In the genomic region with DNA sequence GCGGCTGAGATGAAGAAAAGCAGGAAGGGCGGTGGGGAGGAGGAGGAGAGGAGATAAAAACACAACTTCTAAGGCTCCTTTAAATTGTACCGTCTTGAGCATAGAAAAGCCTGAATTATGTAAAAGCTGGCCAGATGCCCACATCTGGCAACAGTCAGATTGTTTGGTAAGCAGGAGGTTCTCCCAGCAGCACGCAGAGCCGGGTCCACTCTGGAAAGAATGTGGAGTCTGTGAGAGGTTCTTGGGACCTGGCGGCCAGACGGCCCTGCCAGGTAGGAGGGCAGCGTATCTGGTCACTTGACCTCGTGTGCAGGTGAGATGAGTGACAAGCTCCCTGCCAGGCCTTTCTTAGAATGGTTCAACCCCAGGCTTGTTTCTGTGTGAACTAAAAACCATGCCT, we compare ENCODE assay signal across 18 cellular contexts.
DNase-seq lines count a peak whose midpoint lies in the region; ATAC-seq and TF ChIP-seq lines count a peak whose summit lies in the region.
"Had no signal": no experiment of that assay in that cellular context is flagged by ENCODE, and none has a peak within 500 bp of the region (broad histone marks: within the 10 kb centered on the region; RNA-seq: fewer than 3 reads in every experiment).

No MANE protein-coding gene starts in this region.

- TF ChIP-seq EP300 in gastroesophageal sphincter (IDR thresholded peaks at IDR 0.05) = no peak

- no peaks in the 10 kb centered on the region for H3K36me3 ChIP-seq in adrenal gland (replicated peaks in 1 of 2)
- H3K36me3 ChIP-seq in gastroesophageal sphincter = no peaks in the 10 kb centered on the region
- no peaks in the 10 kb centered on the region for H3K36me3 ChIP-seq in neural progenitor cell
- H3K36me3 ChIP-seq in effector memory CD4-positive, alpha-beta T cell (ENCODE audit: control insufficient read depth, insufficient read depth, low read length) = no peaks in the 10 kb centered on the region
- H3K36me3 ChIP-seq: brain microvascular endothelial cell had no signal

- no peaks in the 10 kb centered on the region for H3K36me3 Mint-ChIP-seq in neural progenitor cell
- no peaks in the 10 kb centered on the region for H3K36me3 Mint-ChIP-seq in activated naive CD4-positive, alpha-beta T cell treated with anti-CD3 and anti-CD28 coated beads, Interleukin-2, amount 10 ng/mL, durations not matched to agents 7 days and 5 days
- H3K36me3 Mint-ChIP-seq: naive B cell had no signal

- TF ChIP-seq POLR2A in adrenal gland (IDR thresholded peaks at IDR 0.05) (no peak), gastroesophageal sphincter (IDR thresholded peaks at IDR 0.05) (no peak)

- DNase-seq in AG08396 (ENCODE audit: low spot score) (peak; percentile 18), adrenal gland (peak in 5 of 7 donors; percentile 14 to 62 (median 33)), neural progenitor cell (ENCODE audit: low spot score) (no peak), T-helper 2 cell (no peak), GM13977 (ENCODE audit: low spot score) (no peak)
- no peak for DNase-seq in effector memory CD4-positive, alpha-beta T cell
- DNase-seq in activated naive CD4-positive, alpha-beta T cell treated with anti-CD3 and anti-CD28 coated beads, Interleukin-2, amount 10 ng/mL, durations not matched to agents 7 days and 5 days = no peak
- DNase-seq: brain microvascular endothelial cell; effector CD4-positive, alpha-beta T cell; glutamatergic neuron; KG1; kidney; naive B cell; NCI-H1105 treated with DMSO at 0.1 percent for 48 hours; SHP77 treated with DMSO at 0.1 percent for 48 hours; stimulated activated CD4-positive, alpha-beta T cell treated with anti-CD3 and anti-CD28 coated beads, Interleukin-2, amount 100 ng/mL, for 24 hours had no signal

- H3F3A ChIP-seq in neural progenitor cell (ENCODE audit: low read depth) = no peaks in the 10 kb centered on the region

- H3K9ac ChIP-seq in neural progenitor cell = no peak overlapping the region

- H3K4me3 ChIP-seq in adrenal gland (no peak overlapping the region), gastroesophageal sphincter (no peak overlapping the region), neural progenitor cell (no peak overlapping the region)
- no peak overlapping the region for H3K4me3 ChIP-seq in effector memory CD4-positive, alpha-beta T cell (ENCODE audit: insufficient read depth, low read depth, low read length, poor library complexity, severe bottlenecking)

- 49 to 61% (median 59%) methylated on average over 7 to 9 of the region's 9 CpGs for WGBS in adrenal gland, 4 donors
- WGBS in gastroesophageal sphincter (ENCODE audit: low coverage in 1 of 2), 2 donors = 26 to 28% methylated on average over 8 to 9 of the region's 9 CpGs

- CTCF ChIA-PET in activated naive CD4-positive, alpha-beta T cell treated with anti-CD3 and anti-CD28 coated beads, Interleukin-2, amount 10 ng/mL, durations not matched to agents 7 days and 5 days (lab: Charles Lee) = no interaction called here

- no peak overlapping the region for H3K4me3 Mint-ChIP-seq in neural progenitor cell
- no peak overlapping the region for H3K4me3 Mint-ChIP-seq in activated naive CD4-positive, alpha-beta T cell treated with anti-CD3 and anti-CD28 coated beads, Interleukin-2, amount 10 ng/mL, durations not matched to agents 7 days and 5 days
- H3K4me3 Mint-ChIP-seq: naive B cell had no signal

- in situ Hi-C loops in GM13977 (cut with MboI; ENCODE audit: low pct_unique_long_range_greater_than_20kb, low sequenced_read_pairs, unreplicated experiment) = no loop called here

- ATAC-seq in gastroesophageal sphincter = peak; percentile 54

- H3K4me1 ChIP-seq in adrenal gland (replicated peaks in 1 of 2) (no peaks in the 10 kb centered on the region), gastroesophageal sphincter (peaks cover 3 to 36% (median 12%) of the 10 kb centered on the region in 3 donors), neural progenitor cell (peaks cover 4% of the 10 kb centered on the region)
- no peaks in the 10 kb centered on the region for H3K4me1 ChIP-seq in effector memory CD4-positive, alpha-beta T cell (ENCODE audit: control insufficient read depth, insufficient read depth, low read length, poor library complexity, severe bottlenecking)

- H3K27ac ChIP-seq in adrenal gland = no peak overlapping the region
- H3K27ac ChIP-seq in gastroesophageal sphincter = no peak overlapping the region
- no peak overlapping the region for H3K27ac ChIP-seq in neural progenitor cell
- H3K27ac ChIP-seq in effector memory CD4-positive, alpha-beta T cell (ENCODE audit: insufficient read depth, low read length, poor library complexity, severe bottlenecking) = no peak overlapping the region
- H3K27ac ChIP-seq: brain microvascular endothelial cell had no signal

- H3K4me2 ChIP-seq in neural progenitor cell = no peak overlapping the region

- H2AFZ ChIP-seq in neural progenitor cell (replicated peaks) = no peak overlapping the region

- no peaks in the 10 kb centered on the region for H4K20me1 ChIP-seq in neural progenitor cell (ENCODE audit: low read depth)

- peaks cover 3% of the 10 kb centered on the region for H3K9me3 Mint-ChIP-seq in neural progenitor cell
- no peaks in the 10 kb centered on the region for H3K9me3 Mint-ChIP-seq in activated naive CD4-positive, alpha-beta T cell treated with anti-CD3 and anti-CD28 coated beads, Interleukin-2, amount 10 ng/mL, durations not matched to agents 7 days and 5 days
- H3K9me3 Mint-ChIP-seq: activated T-helper 2 cell treated with anti-CD3 and anti-CD28 coated beads, Interferon-gamma antibody, Interleukin-2, Interleukin-4, amounts not matched to agents 10 μg/mL and 5 μg/mL and 100 μg/mL, durations not matched to agents 14 hours and 24 hours and 36 hours; naive B cell had no signal

- intact Hi-C loops in adrenal gland (cut with DNase I) = no loop called here

- H3K27me3 Mint-ChIP-seq in neural progenitor cell (ENCODE audit: insufficient read depth, low read depth) = peaks cover 14% of the 10 kb centered on the region
- H3K27me3 Mint-ChIP-seq in activated naive CD4-positive, alpha-beta T cell treated with anti-CD3 and anti-CD28 coated beads, Interleukin-2, amount 10 ng/mL, durations not matched to agents 7 days and 5 days = no peaks in the 10 kb centered on the region
- H3K27me3 Mint-ChIP-seq: naive B cell had no signal

- H3K4me1 Mint-ChIP-seq in neural progenitor cell = peaks cover 22% of the 10 kb centered on the region
- H3K4me1 Mint-ChIP-seq in activated naive CD4-positive, alpha-beta T cell treated with anti-CD3 and anti-CD28 coated beads, Interleukin-2, amount 10 ng/mL, durations not matched to agents 7 days and 5 days = no peaks in the 10 kb centered on the region
- H3K4me1 Mint-ChIP-seq: naive B cell had no signal

- no peaks in the 10 kb centered on the region for H3K79me2 ChIP-seq in neural progenitor cell (ENCODE audit: low read depth)

- no peaks in the 10 kb centered on the region for H3K27me3 ChIP-seq in adrenal gland
- H3K27me3 ChIP-seq in gastroesophageal sphincter = no peaks in the 10 kb centered on the region
- H3K27me3 ChIP-seq in neural progenitor cell = no peaks in the 10 kb centered on the region
- H3K27me3 ChIP-seq in effector memory CD4-positive, alpha-beta T cell (replicated peaks; ENCODE audit: control insufficient read depth, insufficient read depth, low read length, poor library complexity, severe bottlenecking) = no peaks in the 10 kb centered on the region
- H3K27me3 ChIP-seq: brain microvascular endothelial cell had no signal

- no peak for TF ChIP-seq CTCF in adrenal gland (IDR thresholded peaks at IDR 0.05)
- TF ChIP-seq CTCF in gastroesophageal sphincter (IDR thresholded peaks at IDR 0.05) = no peak
- TF ChIP-seq CTCF in neural progenitor cell (IDR thresholded peaks at IDR 0.05) = no peak
- no peak for TF ChIP-seq CTCF in GM13977 (IDR thresholded peaks at IDR 0.05; ENCODE audit: extremely low read depth, insufficient read depth, missing control alignments)

- H3K27ac Mint-ChIP-seq in neural progenitor cell = peak overlapping the region; percentile 38
- no peak overlapping the region for H3K27ac Mint-ChIP-seq in activated naive CD4-positive, alpha-beta T cell treated with anti-CD3 and anti-CD28 coated beads, Interleukin-2, amount 10 ng/mL, durations not matched to agents 7 days and 5 days
- H3K27ac Mint-ChIP-seq: activated T-helper 2 cell treated with anti-CD3 and anti-CD28 coated beads, Interferon-gamma antibody, Interleukin-2, Interleukin-4, amounts not matched to agents 10 μg/mL and 5 μg/mL and 100 μg/mL, durations not matched to agents 14 hours and 24 hours and 36 hours had no signal

- H3K9me3 ChIP-seq in adrenal gland (replicated peaks in 1 of 3) (no peaks in the 10 kb centered on the region), gastroesophageal sphincter (no peaks in the 10 kb centered on the region), neural progenitor cell (ENCODE audit: low read depth) (no peaks in the 10 kb centered on the region)
- H3K9me3 ChIP-seq in effector memory CD4-positive, alpha-beta T cell (ENCODE audit: control insufficient read depth, low read length) = no peaks in the 10 kb centered on the region

Comparison
In these comparisons a context has a peak if more than half of its experiments do, and no peak if none do; other contexts are left out.
1. DNase-seq: peak in AG08396 (single experiment) and adrenal gland (5 of 7); none in neural progenitor cell (single experiment), effector memory CD4-positive, alpha-beta T cell (0 of 3), activated naive CD4-positive, alpha-beta T cell treated with anti-CD3 and anti-CD28 coated beads, Interleukin-2, amount 10 ng/mL, durations not matched to agents 7 days and 5 days (single experiment), T-helper 2 cell (0 of 5) and GM13977 (single experiment).